27 cellular contexts compared by ENCODE assay signal in the genomic region with DNA sequence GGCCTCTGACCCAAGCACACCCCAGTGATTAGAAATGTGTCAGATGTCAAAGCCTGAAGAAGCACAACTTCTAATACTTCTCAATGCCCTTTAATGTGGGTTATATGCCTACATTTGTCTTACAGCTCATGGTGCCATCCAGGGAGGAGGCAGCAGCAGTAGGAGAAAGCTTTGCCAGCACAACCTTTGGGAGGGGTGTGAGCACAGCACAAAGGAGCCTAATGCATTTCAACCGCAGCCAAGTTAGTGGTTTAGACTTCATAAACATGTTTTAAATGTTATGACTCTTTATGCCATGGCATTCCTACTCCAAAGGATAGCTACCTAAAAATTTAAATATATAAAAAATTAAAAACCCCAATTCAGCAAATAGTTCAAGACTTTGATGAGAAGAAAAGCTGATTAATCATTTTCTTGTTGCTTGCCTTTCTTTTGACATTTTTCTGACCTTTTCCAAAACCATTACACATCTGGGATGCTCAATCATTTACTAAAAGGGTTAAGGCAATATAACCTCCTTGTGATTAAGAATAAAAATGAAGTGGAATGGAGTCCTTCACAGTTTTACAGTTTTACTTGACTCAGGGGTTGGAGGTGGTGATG.
DNase-seq lines count a peak whose midpoint lies in the region; TF ChIP-seq lines count a peak whose summit lies in the region.
"Had no signal": no experiment of that assay in that cellular context is flagged by ENCODE, and none has a peak within 500 bp of the region (broad histone marks: within the 10 kb centered on the region; RNA-seq: fewer than 3 reads in every experiment).

No MANE protein-coding gene starts in this region.

- no peaks in the 10 kb centered on the region for H3K79me2 ChIP-seq in hepatocyte

- H3K36me3 ChIP-seq in MG63 (no peaks in the 10 kb centered on the region), hepatocyte (replicated peaks; ENCODE audit: insufficient read depth, low read depth) (no peaks in the 10 kb centered on the region)
- H3K36me3 ChIP-seq: brain microvascular endothelial cell, esophagus squamous epithelium, heart left ventricle, ovary, thoracic aorta had no signal

- DNase-seq in Daoy (ENCODE audit: low read depth) (peak; percentile 17), MG63 (peak; percentile 63), hepatocyte (ENCODE audit: low spot score) (no peak), renal cortical epithelial cell (ENCODE audit: low read depth) (peak; percentile 84), NAMALWA (ENCODE audit: low spot score) (no peak), SKM-1 treated with dmso at 0.1 percent for 144 hours (lab: John Stamatoyannopoulos, UW; ENCODE audit: unreplicated experiment) (no peak)
- no peak for DNase-seq in activated CD4-positive, alpha-beta T cell treated with anti-CD3 and anti-CD28 coated beads for 4 hours
- DNase-seq: ACHN; activated CD4-positive, alpha-beta memory T cell treated with anti-CD3 and anti-CD28 coated beads, Interleukin-2, amount 10 ng/mL, durations not matched to agents 7 days and 5 days; activated CD4-positive, alpha-beta T cell treated with anti-CD3 and anti-CD28 coated beads for 1 hour; activated CD8-positive, alpha-beta memory T cell treated with anti-CD3 and anti-CD28 coated beads, Interleukin-2, amount 50 U/mL, for 48 hours; activated naive CD4-positive, alpha-beta T cell treated with anti-CD3 and anti-CD28 coated beads, Interleukin-2, amount 50 U/mL, for 16 hours; brain microvascular endothelial cell; DMS 273 treated with DMSO at 0.1 percent for 48 hours; dorsolateral prefrontal cortex; esophagus squamous epithelium; foreskin keratinocyte; heart left ventricle; kidney; NCI-H1092; NCI-H1694; NCI-H446 treated with DMSO at 0.1 percent for 48 hours; ovary; stimulated activated naive CD8-positive, alpha-beta T cell treated with anti-CD3 and anti-CD28 coated beads, Interleukin-15, amount 100 ng/mL, for 72 hours had no signal

- H3K9me2 ChIP-seq in hepatocyte (replicated peaks; ENCODE audit: insufficient read depth): no peaks in the 10 kb centered on the region

- no peaks in the 10 kb centered on the region for H4K20me1 ChIP-seq in hepatocyte (ENCODE audit: insufficient read depth, poor library complexity, severe bottlenecking)

- peaks cover 14% of the 10 kb centered on the region for H3K4me1 ChIP-seq in hepatocyte (ENCODE audit: insufficient read depth)
- H3K4me1 ChIP-seq: foreskin keratinocyte had no signal

- 76% methylated on average over 1 of the region's 1 CpG for WGBS in hepatocyte (ENCODE audit: low lambda C conversion rate, missing lambda C conversion rate)

- H3K27me3 ChIP-seq in MG63: no peaks in the 10 kb centered on the region
- H3K27me3 ChIP-seq in hepatocyte: no peaks in the 10 kb centered on the region
- H3K27me3 ChIP-seq: brain microvascular endothelial cell, dorsolateral prefrontal cortex, esophagus squamous epithelium, foreskin keratinocyte, heart left ventricle, ovary had no signal

- no peak overlapping the region for H3K4me3 ChIP-seq in MG63
- no peak overlapping the region for H3K4me3 ChIP-seq in hepatocyte
- H3K4me3 ChIP-seq: dorsolateral prefrontal cortex, esophagus squamous epithelium, heart left ventricle, lung, ovary, SK-N-MC, thoracic aorta had no signal

- peak overlapping the region; percentile 1 for H3K27ac ChIP-seq in hepatocyte
- H3K27ac ChIP-seq: brain microvascular endothelial cell, dorsolateral prefrontal cortex, esophagus squamous epithelium, foreskin keratinocyte, ovary, SK-N-MC, thoracic aorta had no signal

- H3K9me3 ChIP-seq in MG63 (no peaks in the 10 kb centered on the region), hepatocyte (ENCODE audit: low read depth) (no peaks in the 10 kb centered on the region)
- H3K9me3 ChIP-seq: esophagus squamous epithelium, heart left ventricle, ovary, thoracic aorta had no signal

- TF ChIP-seq CTCF in hepatocyte (IDR thresholded peaks at IDR 0.05; ENCODE audit: poor library complexity): no peak

- no peak overlapping the region for H3K4me2 ChIP-seq in hepatocyte

- no peak overlapping the region for H2AFZ ChIP-seq in hepatocyte

Comparison
In these comparisons a context has a peak if more than half of its experiments do, and no peak if none do; other contexts are left out.
1. DNase-seq: peak in Daoy (single experiment), MG63 (single experiment) and renal cortical epithelial cell (single experiment); none in hepatocyte (single experiment), NAMALWA (single experiment), SKM-1 treated with dmso at 0.1 percent for 144 hours (single experiment) and activated CD4-positive, alpha-beta T cell treated with anti-CD3 and anti-CD28 coated beads for 4 hours (0 of 2).